20 cellular contexts compared by ENCODE assay signal in the genomic region with DNA sequence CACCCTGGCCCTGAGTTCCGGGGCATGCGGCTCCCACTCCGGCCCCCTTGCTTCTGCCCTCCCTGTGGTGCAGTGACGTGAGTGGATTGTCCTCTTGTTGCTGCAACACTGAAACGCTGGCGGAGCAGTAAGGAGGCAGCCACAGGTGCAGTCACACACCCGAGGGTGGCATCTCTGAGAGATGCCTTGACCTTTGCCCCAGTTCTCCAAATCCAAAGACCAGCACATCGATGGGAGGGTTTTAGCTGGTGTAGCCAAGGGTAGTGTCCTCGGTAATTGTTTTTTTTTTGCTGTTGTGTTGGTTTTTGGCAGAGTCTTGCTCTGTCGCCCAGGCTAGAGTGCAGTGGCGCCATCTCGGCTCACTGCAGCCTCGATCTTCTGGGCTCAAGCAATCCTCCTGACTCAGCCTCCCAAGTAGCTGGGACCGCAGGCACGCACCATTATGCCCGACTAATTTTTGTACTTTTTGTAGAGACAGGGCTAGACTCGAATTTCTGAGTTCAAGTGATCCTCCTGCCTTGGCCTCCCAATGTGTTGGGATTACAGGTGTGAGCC. TPM values are rescaled to one million over a fixed set of nuclear protein-coding genes. Genes with fewer than 3 reads are reported as not detected.
DNase-seq lines count a peak whose midpoint lies in the region; ATAC-seq and TF ChIP-seq lines count a peak whose summit lies in the region.
"Had no signal": no experiment of that assay in that cellular context is flagged by ENCODE, and none has a peak within 500 bp of the region (broad histone marks: within the 10 kb centered on the region; RNA-seq: fewer than 3 reads in every experiment).

No MANE protein-coding gene starts in this region.

- POLR2A ChIA-PET in WTC11 (lab: Charles Lee) = no interaction called here

- WGBS in mesodermal cell (ENCODE audit: insufficient coverage in 2 of 2), 2 experiments = 93 to 99% methylated on average over 12 to 16 of the region's 17 CpGs

- TF ChIP-seq CTCF in cardiac muscle cell (IDR thresholded peaks at IDR 0.05; ENCODE audit: low read depth, low read length) = no peak
- TF ChIP-seq CTCF in WTC11 (IDR thresholded peaks at IDR 0.05) = 0 out of 2 replicates have a peak, but pooled peaks have one; percentile 7

- no peak overlapping the region; the same call in 1 of the 2 replicates for H3K27ac Mint-ChIP-seq in WTC11

- intact Hi-C loops in left cardiac atrium (cut with DNase I) = loop anchor here (5.0 kb wide), 1 partner anchor 226 kb away; no protein-coding TSS in a partner anchor

- DNase-seq in cardiac muscle cell (ENCODE audit: low read depth in 1 of 2, low spot score in 1 of 2) = no peak
- DNase-seq in left cardiac atrium = no peak
- no peak for DNase-seq in WTC11 (ENCODE audit: low spot score)
- peak; percentile 41 for DNase-seq in ureter (ENCODE audit: low spot score)
- no peak for DNase-seq in NCI-H82 treated with DMSO at 0.1 percent for 48 hours (lab: John Stamatoyannopoulos, UW; ENCODE audit: unreplicated experiment)
- DNase-seq: DMS79 treated with DMSO at 0.1 percent for 48 hours, NCI-H2081 treated with DMSO at 0.1 percent for 48 hours, NCI-H526 treated with DMSO at 0.1 percent for 48 hours, SIG-M5 had no signal

- H3K9me3 Mint-ChIP-seq in WTC11 = no peaks in the 10 kb centered on the region
- H3K9me3 Mint-ChIP-seq: activated CD8-positive, alpha-beta T cell treated with anti-CD3 and anti-CD28 coated beads for 36 hours; activated naive CD4-positive, alpha-beta T cell treated with anti-CD3 and anti-CD28 coated beads, Interleukin-2, amount 50 U/mL, for 24 hours; activated T-cell treated with anti-CD3 and anti-CD28 coated beads, Interleukin-2, amount 50 U/mL, for 4 hours had no signal

- no peak for ATAC-seq in left cardiac atrium
- ATAC-seq in WTC11 = no peak
- no peak for ATAC-seq in esophagus mucosa
- ATAC-seq in GM18502 (IDR thresholded peaks at IDR 0.05; ENCODE audit: poor library complexity, unreplicated experiment) = no peak

- no peak overlapping the region for H3K4me3 Mint-ChIP-seq in WTC11
- H3K4me3 Mint-ChIP-seq: activated CD8-positive, alpha-beta T cell treated with anti-CD3 and anti-CD28 coated beads for 36 hours had no signal

- no peaks in the 10 kb centered on the region for H3K27me3 ChIP-seq in cardiac muscle cell
- H3K27me3 ChIP-seq: hepatocyte, stomach, upper lobe of right lung had no signal

- no peaks in the 10 kb centered on the region for H3K9me3 ChIP-seq in cardiac muscle cell (ENCODE audit: low read depth)
- no peaks in the 10 kb centered on the region for H3K9me3 ChIP-seq in mesodermal cell (ENCODE audit: control insufficient read depth, low read length)
- H3K9me3 ChIP-seq: stomach, upper lobe of right lung had no signal

- H3K36me3 ChIP-seq in cardiac muscle cell (peaks cover 29% of the 10 kb centered on the region), mesodermal cell (ENCODE audit: control insufficient read depth, insufficient read depth, low read length) (peaks cover 59% of the 10 kb centered on the region)

- H3K4me1 Mint-ChIP-seq in WTC11 = peaks cover 19% of the 10 kb centered on the region

- H3K27ac ChIP-seq in cardiac muscle cell (peak overlapping the region; percentile 84), mesodermal cell (ENCODE audit: low read depth, low read length, severe bottlenecking) (peak overlapping the region; percentile 76)
- H3K27ac ChIP-seq: VCaP had no signal

- H3K4me1 ChIP-seq in cardiac muscle cell (ENCODE audit: low read depth) (peaks cover 8% of the 10 kb centered on the region), mesodermal cell (ENCODE audit: control insufficient read depth, insufficient read depth, low read length, poor library complexity, severe bottlenecking) (peaks cover 13% of the 10 kb centered on the region)

- CTCF ChIA-PET in WTC11 (lab: Charles Lee) = interaction anchor here (0.8 to 1.6 kb wide), 13 partner anchors 8 to 344 kb away, joined by 3 to 21 read pairs (median 4); a partner anchor contains a TSS

- no peak overlapping the region for H3K4me3 ChIP-seq in cardiac muscle cell
- no peak overlapping the region for H3K4me3 ChIP-seq in mesodermal cell (ENCODE audit: extremely low read depth, insufficient read depth, low read length, poor library complexity, severe bottlenecking)
- H3K4me3 ChIP-seq: hepatocyte, smooth muscle cell, stomach, upper lobe of right lung had no signal

- no peaks in the 10 kb centered on the region; the same call in 1 of the 2 replicates for H3K27me3 Mint-ChIP-seq in WTC11 (ENCODE audit: low read depth)
- H3K27me3 Mint-ChIP-seq: activated CD8-positive, alpha-beta T cell treated with anti-CD3 and anti-CD28 coated beads for 36 hours; activated naive CD4-positive, alpha-beta T cell treated with anti-CD3 and anti-CD28 coated beads, Interleukin-2, amount 50 U/mL, for 24 hours had no signal

- H3K36me3 Mint-ChIP-seq in WTC11 = peaks cover 37% of the 10 kb centered on the region

TF ChIP-seq in WTC11, 78 proteins besides CTCF, POLR2A, EP300 and RAD21 (continues in another document):
- TF ChIP-seq, protein P1, sequence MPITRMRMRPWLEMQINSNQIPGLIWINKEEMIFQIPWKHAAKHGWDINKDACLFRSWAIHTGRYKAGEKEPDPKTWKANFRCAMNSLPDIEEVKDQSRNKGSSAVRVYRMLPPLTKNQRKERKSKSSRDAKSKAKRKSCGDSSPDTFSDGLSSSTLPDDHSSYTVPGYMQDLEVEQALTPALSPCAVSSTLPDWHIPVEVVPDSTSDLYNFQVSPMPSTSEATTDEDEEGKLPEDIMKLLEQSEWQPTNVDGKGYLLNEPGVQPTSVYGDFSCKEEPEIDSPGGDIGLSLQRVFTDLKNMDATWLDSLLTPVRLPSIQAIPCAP (CRISPR knock-in tag; IDR thresholded peaks at IDR 0.05) = no peak
- TF ChIP-seq, protein P2, sequence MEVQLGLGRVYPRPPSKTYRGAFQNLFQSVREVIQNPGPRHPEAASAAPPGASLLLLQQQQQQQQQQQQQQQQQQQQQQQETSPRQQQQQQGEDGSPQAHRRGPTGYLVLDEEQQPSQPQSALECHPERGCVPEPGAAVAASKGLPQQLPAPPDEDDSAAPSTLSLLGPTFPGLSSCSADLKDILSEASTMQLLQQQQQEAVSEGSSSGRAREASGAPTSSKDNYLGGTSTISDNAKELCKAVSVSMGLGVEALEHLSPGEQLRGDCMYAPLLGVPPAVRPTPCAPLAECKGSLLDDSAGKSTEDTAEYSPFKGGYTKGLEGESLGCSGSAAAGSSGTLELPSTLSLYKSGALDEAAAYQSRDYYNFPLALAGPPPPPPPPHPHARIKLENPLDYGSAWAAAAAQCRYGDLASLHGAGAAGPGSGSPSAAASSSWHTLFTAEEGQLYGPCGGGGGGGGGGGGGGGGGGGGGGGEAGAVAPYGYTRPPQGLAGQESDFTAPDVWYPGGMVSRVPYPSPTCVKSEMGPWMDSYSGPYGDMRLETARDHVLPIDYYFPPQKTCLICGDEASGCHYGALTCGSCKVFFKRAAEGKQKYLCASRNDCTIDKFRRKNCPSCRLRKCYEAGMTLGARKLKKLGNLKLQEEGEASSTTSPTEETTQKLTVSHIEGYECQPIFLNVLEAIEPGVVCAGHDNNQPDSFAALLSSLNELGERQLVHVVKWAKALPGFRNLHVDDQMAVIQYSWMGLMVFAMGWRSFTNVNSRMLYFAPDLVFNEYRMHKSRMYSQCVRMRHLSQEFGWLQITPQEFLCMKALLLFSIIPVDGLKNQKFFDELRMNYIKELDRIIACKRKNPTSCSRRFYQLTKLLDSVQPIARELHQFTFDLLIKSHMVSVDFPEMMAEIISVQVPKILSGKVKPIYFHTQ (CRISPR knock-in tag; IDR thresholded peaks at IDR 0.05) = no peak
- TF ChIP-seq ATF1 (CRISPR knock-in tag; IDR thresholded peaks at IDR 0.05) = no peak
- no peak for TF ChIP-seq GABPB1 (CRISPR knock-in tag; IDR thresholded peaks at IDR 0.05)

RNA-seq across cellular contexts. Expression of a gene that starts 2.5 kb away (rescaled TPM):
- total RNA-seq in cardiac muscle cell (4,932 and 5,939 TPM in 2 replicates), left cardiac atrium (1,000 to 10,000 TPM; 1,319 to 1,367 TPM), WTC11 (2021) (2,631 to 3,314 TPM (median 3,295 TPM) in 3 replicates), ureter (2,389 TPM), esophagus mucosa (2,146 TPM)
- 1,293 and 1,556 TPM in 2 replicates for polyA plus RNA-seq in cardiac muscle cell
- 2,999 TPM for polyA plus RNA-seq in mesodermal cell (2013, experiment 1 of 2)
- polyA plus RNA-seq in mesodermal cell (2013, experiment 2 of 2) = 2,572 TPM

RNA-seq across cellular contexts. Expression of a gene that starts 17.5 kb away (rescaled TPM):
- total RNA-seq in cardiac muscle cell (0.88 and 2.2 TPM in 2 replicates), left cardiac atrium (not detected), WTC11 (2021) (42.6 to 62.4 TPM (median 55.6 TPM) in 3 replicates), ureter (16.2 TPM), esophagus mucosa (1.0 TPM)
- polyA plus RNA-seq in cardiac muscle cell = 1.6 and 7.0 TPM in 2 replicates
- polyA plus RNA-seq in mesodermal cell (2013, experiment 1 of 2) = 5.1 TPM
- polyA plus RNA-seq in mesodermal cell (2013, experiment 2 of 2) = 6.1 TPM

RNA-seq across cellular contexts. Expression of a gene that starts 49.8 kb away (rescaled TPM):
- total RNA-seq in cardiac muscle cell (173 and 248 TPM in 2 replicates), left cardiac atrium (10 to 100 TPM; 78.5 to 99.5 TPM), WTC11 (2021) (132 to 141 TPM (median 133 TPM) in 3 replicates), ureter (132 TPM), esophagus mucosa (48.0 TPM)
- polyA plus RNA-seq in cardiac muscle cell = 99.1 and 110 TPM in 2 replicates
- polyA plus RNA-seq in mesodermal cell (2013, experiment 1 of 2) = 60.7 TPM
- 50.7 TPM for polyA plus RNA-seq in mesodermal cell (2013, experiment 2 of 2)

RNA-seq across cellular contexts. Expression of a gene that starts 55.4 kb away (rescaled TPM):
- 0.78 and 2.2 TPM in 2 replicates for total RNA-seq in cardiac muscle cell
- 0.64 and 2.1 TPM in 2 replicates for polyA plus RNA-seq in cardiac muscle cell
- total RNA-seq in left cardiac atrium = not detected
- 13.6 to 26.5 TPM (median 24.7 TPM) in 3 replicates for total RNA-seq in WTC11 (2021)
- polyA plus RNA-seq in mesodermal cell (2013, experiment 1 of 2) = 0.33 TPM
- polyA plus RNA-seq in mesodermal cell (2013, experiment 2 of 2) = not detected
- 0.75 TPM for total RNA-seq in ureter
- total RNA-seq in esophagus mucosa = not detected
- total RNA-seq: activated CD8-positive, alpha-beta T cell treated with anti-CD3 and anti-CD28 coated beads for 36 hours; activated T-cell treated with anti-CD3 and anti-CD28 coated beads, Interleukin-2, amount 50 U/mL, for 4 hours; smooth muscle cell had no signal
- polyA plus RNA-seq: smooth muscle cell had no signal
